In the genomic region with DNA sequence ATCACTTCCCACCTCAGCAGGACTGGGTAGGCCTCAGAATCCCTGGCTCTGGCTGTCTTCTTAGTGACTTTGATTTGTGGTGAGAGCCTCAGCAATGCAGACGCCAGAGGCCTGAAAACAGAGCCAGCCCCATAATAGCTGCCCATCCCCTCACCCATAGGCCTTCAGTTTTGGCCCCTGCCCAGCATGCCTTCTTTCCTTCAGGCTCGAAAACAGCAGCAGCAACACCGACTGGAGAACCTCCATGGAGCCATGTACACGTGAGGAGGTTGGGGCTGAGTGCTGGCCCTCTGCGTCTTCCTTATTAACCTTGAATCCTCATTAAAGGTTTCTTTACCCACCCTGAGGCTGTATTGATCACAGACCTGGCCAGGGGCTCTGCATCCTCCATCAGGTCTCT, we compare ENCODE assay signal across 1 cellular context.
TF ChIP-seq lines count a peak whose summit lies in the region.

No MANE protein-coding gene starts in this region.

TF ChIP-seq in endothelial cell of umbilical vein, 7 proteins besides CTCF, POLR2A, EP300 and RAD21:
- TF ChIP-seq, protein P1, sequence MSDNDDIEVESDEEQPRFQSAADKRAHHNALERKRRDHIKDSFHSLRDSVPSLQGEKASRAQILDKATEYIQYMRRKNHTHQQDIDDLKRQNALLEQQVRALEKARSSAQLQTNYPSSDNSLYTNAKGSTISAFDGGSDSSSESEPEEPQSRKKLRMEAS (IDR thresholded peaks at IDR 0.05; ENCODE audit: insufficient read depth, insufficient read length) = no peak
- no peak for TF ChIP-seq GATA2 (IDR thresholded peaks at IDR 0.05; ENCODE audit: insufficient read depth, insufficient read length, low read depth, low read length)
- TF ChIP-seq FOS (IDR thresholded peaks at IDR 0.05; ENCODE audit: borderline replicate concordance, insufficient read depth, low read length) = no peak
- no peak for TF ChIP-seq EZH2 (IDR thresholded peaks at IDR 0.05; ENCODE audit: borderline replicate concordance, low read depth, low read length, severe bottlenecking)
- no peak for TF ChIP-seq JUN (IDR thresholded peaks at IDR 0.05; ENCODE audit: borderline replicate concordance, insufficient read depth, insufficient read length, low read depth)
- TF ChIP-seq POLR2AphosphoS5 (IDR thresholded peaks at IDR 0.05; ENCODE audit: insufficient read depth, low read depth, low read length) = no peak
- TF ChIP-seq MYC (IDR thresholded peaks at IDR 0.05; ENCODE audit: low read depth, low read length) = no peak
